In genomic region chr9:37968228-37968672, GRCh38 we compare ENCODE assay signal across 15 cellular contexts.
DNase-seq lines count a peak whose midpoint lies in the region; ATAC-seq and TF ChIP-seq lines count a peak whose summit lies in the region.
"Had no signal": no experiment of that assay in that cellular context is flagged by ENCODE, and none has a peak within 500 bp of the region (broad histone marks: within the 10 kb centered on the region; RNA-seq: fewer than 3 reads in every experiment).

No MANE protein-coding gene starts in this region.

- H3K27ac ChIP-seq in smooth muscle cell (ENCODE audit: low read depth) (peak overlapping the region; percentile 37), left lung (no peak overlapping the region)
- H3K27ac ChIP-seq: suprapubic skin had no signal

- H3K4me3 ChIP-seq in adipocyte (ENCODE audit: low read length) (no peak overlapping the region), fibroblast of villous mesenchyme (ENCODE audit: low read depth, low read length) (no peak overlapping the region), smooth muscle cell (no peak overlapping the region), left lung (no peak overlapping the region)
- H3K4me3 ChIP-seq: suprapubic skin had no signal

- H3K79me2 ChIP-seq in smooth muscle cell (ENCODE audit: low read depth) = peaks cover 39% of the 10 kb centered on the region

- H3K9me3 ChIP-seq in adipocyte (ENCODE audit: control insufficient read depth, low read length) (no peaks in the 10 kb centered on the region), smooth muscle cell (replicated peaks; ENCODE audit: low read depth) (no peaks in the 10 kb centered on the region), left lung (no peaks in the 10 kb centered on the region)
- H3K9me3 ChIP-seq: suprapubic skin had no signal

- H2AFZ ChIP-seq in smooth muscle cell (ENCODE audit: low read depth) = no peak overlapping the region

- no peaks in the 10 kb centered on the region for H3F3A ChIP-seq in smooth muscle cell (ENCODE audit: low read depth)

- H3K27me3 ChIP-seq in adipocyte (replicated peaks; ENCODE audit: control insufficient read depth, insufficient read depth, low read length) (no peaks in the 10 kb centered on the region), smooth muscle cell (ENCODE audit: low read depth) (no peaks in the 10 kb centered on the region), left lung (no peaks in the 10 kb centered on the region)
- H3K27me3 ChIP-seq: suprapubic skin had no signal

- no peaks in the 10 kb centered on the region for H3K36me3 ChIP-seq in adipocyte (ENCODE audit: control insufficient read depth, insufficient read depth, low read length, severe bottlenecking)
- H3K36me3 ChIP-seq in smooth muscle cell (ENCODE audit: low read depth) = no peaks in the 10 kb centered on the region
- peaks cover 0 to 4% of the 10 kb centered on the region in 2 donors for H3K36me3 ChIP-seq in left lung

- WGBS in smooth muscle cell (ENCODE audit: low lambda C conversion rate) = 81% methylated on average over 4 of the region's 4 CpGs

- ATAC-seq in left lung = no peak

- H3K4me2 ChIP-seq in smooth muscle cell = no peak overlapping the region

- TF ChIP-seq CTCF in fibroblast of villous mesenchyme (IDR thresholded peaks at IDR 0.05; ENCODE audit: insufficient read depth, low read depth, low read length) = no peak
- TF ChIP-seq CTCF in smooth muscle cell (IDR thresholded peaks at IDR 0.05; ENCODE audit: borderline replicate concordance, insufficient read depth, poor library complexity, severe bottlenecking) = no peak
- no peak for TF ChIP-seq CTCF in GM20000 (IDR thresholded peaks at IDR 0.05; ENCODE audit: extremely low read depth, missing control alignments)
- no peak for TF ChIP-seq CTCF in left lung (IDR thresholded peaks at IDR 0.05)

- intact Hi-C loops in left lung (cut with DNase I) = no loop called here

- H3K4me1 ChIP-seq in adipocyte (ENCODE audit: control insufficient read depth, insufficient read depth, low read length) = peaks cover 45% of the 10 kb centered on the region
- H3K4me1 ChIP-seq in smooth muscle cell (ENCODE audit: low read depth) = peaks cover 5% of the 10 kb centered on the region
- peaks cover 23 to 61% of the 10 kb centered on the region in 2 donors for H3K4me1 ChIP-seq in left lung

- H3K9ac ChIP-seq in adipocyte (ENCODE audit: low read length) = peak overlapping the region; percentile 14
- H3K9ac ChIP-seq in smooth muscle cell (ENCODE audit: low read depth) = no peak overlapping the region

- peaks cover 31% of the 10 kb centered on the region for H4K20me1 ChIP-seq in smooth muscle cell (ENCODE audit: low read depth)

- DNase-seq in HT1080 (ENCODE audit: low read depth) (peak; percentile 44), adipocyte (ENCODE audit: low read depth) (peak; percentile 61), fibroblast of villous mesenchyme (ENCODE audit: low read depth) (peak; percentile 77), smooth muscle cell (lab: John Stamatoyannopoulos, UW; ENCODE audit: unreplicated experiment) (no peak), NCI-H1105 (lab: John Stamatoyannopoulos, UW) (no peak), GM20000 (ENCODE audit: low spot score) (no peak), left lung (no peak)
- no peak for DNase-seq in stimulated activated CD4-positive, alpha-beta T cell treated with anti-CD3 and anti-CD28 coated beads, Interleukin-15, amount 100 ng/mL, for 24 hours
- DNase-seq: activated CD4-positive, alpha-beta T cell treated with anti-CD3 and anti-CD28 coated beads for 4 hours; activated naive CD4-positive, alpha-beta T cell; endodermal cell; KBM-7; NCI-H345; occipital lobe had no signal

Comparison
In these comparisons a context has a peak if more than half of its experiments do, and no peak if none do; other contexts are left out.
1. DNase-seq: peak in HT1080 (single experiment), adipocyte (single experiment) and fibroblast of villous mesenchyme (single experiment); none in smooth muscle cell (single experiment), NCI-H1105 (single experiment), GM20000 (single experiment), stimulated activated CD4-positive, alpha-beta T cell treated with anti-CD3 and anti-CD28 coated beads, Interleukin-15, amount 100 ng/mL, for 24 hours (single experiment) and left lung (0 of 2).